Comparison of ENCODE assay signal across 1 cellular context in genomic region chr2:47272031-47272864, GRCh38.
TF ChIP-seq lines count a peak whose summit lies in the region.

No MANE protein-coding gene starts in this region.

TF ChIP-seq in GM12878, 131 proteins besides CTCF, POLR2A, EP300 and RAD21 (continued from another document and continues in another):
- TF ChIP-seq ZBTB11 (CRISPR knock-in tag; IDR thresholded peaks at IDR 0.05), result no peak
- no peak for TF ChIP-seq STAT1 (conservative IDR thresholded peaks at IDR 0.05)
- peak; percentile 79 for TF ChIP-seq IKZF1 (conservative IDR thresholded peaks at IDR 0.05)
- TF ChIP-seq SMAD5 (IDR thresholded peaks at IDR 0.05; ENCODE audit: low read depth), result no peak
- TF ChIP-seq TCF7 (IDR thresholded peaks at IDR 0.05; ENCODE audit: borderline replicate concordance), result no peak
- no peak for TF ChIP-seq CHD4 (IDR thresholded peaks at IDR 0.05)
- no peak for TF ChIP-seq NR2C2 (IDR thresholded peaks at IDR 0.05; ENCODE audit: borderline replicate concordance, control insufficient read depth, insufficient read length, low read depth)
- no peak for TF ChIP-seq NFXL1 (IDR thresholded peaks at IDR 0.05; ENCODE audit: borderline replicate concordance)
- TF ChIP-seq ZNF217 (IDR thresholded peaks at IDR 0.05), result peak; percentile 61
- no peak for TF ChIP-seq FOS (IDR thresholded peaks at IDR 0.05; ENCODE audit: borderline replicate concordance, extremely low read depth, insufficient read length)
- TF ChIP-seq POLR2AphosphoS5 (IDR thresholded peaks at IDR 0.05; ENCODE audit: low read length), result no peak
- TF ChIP-seq BCL3 (IDR thresholded peaks at IDR 0.05; ENCODE audit: borderline replicate concordance, insufficient read depth, low read depth, low read length, poor library complexity, severe bottlenecking), result no peak
- TF ChIP-seq TCF12 (IDR thresholded peaks at IDR 0.05; ENCODE audit: low read depth, low read length), result 0 out of 2 replicates have a peak, but pooled peaks have one; percentile 71
- TF ChIP-seq SIN3A (IDR thresholded peaks at IDR 0.05; ENCODE audit: low read depth, low read length), result no peak
- TF ChIP-seq CBFB (IDR thresholded peaks at IDR 0.05; ENCODE audit: low read depth), result no peak
- TF ChIP-seq PKNOX1 (IDR thresholded peaks at IDR 0.05), result no peak
- TF ChIP-seq BHLHE40 (IDR thresholded peaks at IDR 0.05; ENCODE audit: borderline replicate concordance in 1 of 2, low read depth in 2 of 2, low read length in 1 of 2), result peak in 1 of 2 experiments; percentile 60; a peak in 2 of 4 replicates
- TF ChIP-seq SMC3 (IDR thresholded peaks at IDR 0.05; ENCODE audit: borderline replicate concordance, low read length), result peak; percentile 71
- TF ChIP-seq SMARCA5 (IDR thresholded peaks at IDR 0.05), result peak; percentile 95
- no peak for TF ChIP-seq NFYA (IDR thresholded peaks at IDR 0.05; ENCODE audit: borderline replicate concordance, low read depth, low read length)
- no peak for TF ChIP-seq ATF3 (IDR thresholded peaks at IDR 0.05; ENCODE audit: borderline replicate concordance, extremely low read depth, low read depth, low read length)
- peak; percentile 67; the same call in 1 of the 2 replicates for TF ChIP-seq YY1 (IDR thresholded peaks at IDR 0.05; ENCODE audit: low read depth, low read length)
- TF ChIP-seq RELA (IDR thresholded peaks at IDR 0.05; ENCODE audit: borderline replicate concordance, partially characterized antibody), result peak; percentile 24
- TF ChIP-seq RAD51 (IDR thresholded peaks at IDR 0.05), result no peak
- no peak; the same call in 1 of the 2 replicates for TF ChIP-seq CREM (IDR thresholded peaks at IDR 0.05; ENCODE audit: low read depth)
- TF ChIP-seq ZNF622 (IDR thresholded peaks at IDR 0.05), result no peak
- TF ChIP-seq NBN (IDR thresholded peaks at IDR 0.05), result 0 out of 2 replicates have a peak, but pooled peaks have one; percentile 29
- no peak for TF ChIP-seq POU2F2 (IDR thresholded peaks at IDR 0.05; ENCODE audit: borderline replicate concordance, low read depth, low read length)
- TF ChIP-seq WRNIP1 (IDR thresholded peaks at IDR 0.05; ENCODE audit: borderline replicate concordance, low read depth, low read length), result no peak
- no peak for TF ChIP-seq KDM1A (IDR thresholded peaks at IDR 0.05; ENCODE audit: borderline replicate concordance)
- TF ChIP-seq POLR2AphosphoS2 (IDR thresholded peaks at IDR 0.05; ENCODE audit: low read depth, low read length), result no peak
- 0 out of 2 replicates have a peak, but pooled peaks have one; percentile 9 for TF ChIP-seq JUND (IDR thresholded peaks at IDR 0.05; ENCODE audit: low read depth, low read length)
- no peak for TF ChIP-seq ATF2 (IDR thresholded peaks at IDR 0.05; ENCODE audit: low read length)
- TF ChIP-seq MYB (IDR thresholded peaks at IDR 0.05; ENCODE audit: borderline replicate concordance, low read depth, low read length), result no peak
- 0 out of 2 replicates have a peak, but pooled peaks have one; percentile 36 for TF ChIP-seq CHD1 (IDR thresholded peaks at IDR 0.05; ENCODE audit: low read depth, low read length)
- TF ChIP-seq TARDBP (IDR thresholded peaks at IDR 0.05; ENCODE audit: borderline replicate concordance), result no peak
- peak in 1 of 2 experiments; percentile 61; a peak in 2 of 4 replicates for TF ChIP-seq IKZF2 (IDR thresholded peaks at IDR 0.05)
- TF ChIP-seq BRCA1 (IDR thresholded peaks at IDR 0.05; ENCODE audit: low read depth, low read length), result no peak
- peak; percentile 50 for TF ChIP-seq KLF5 (IDR thresholded peaks at IDR 0.05; ENCODE audit: partially characterized antibody)
- peak; percentile 48 for TF ChIP-seq MEF2B (IDR thresholded peaks at IDR 0.05; ENCODE audit: partially characterized antibody, poor library complexity, severe bottlenecking)
- no peak for TF ChIP-seq NRF1 (conservative IDR thresholded peaks at IDR 0.05; ENCODE audit: low read depth, low read length)
- no peak for TF ChIP-seq SREBF1 (IDR thresholded peaks at IDR 0.05; ENCODE audit: low read length)
- TF ChIP-seq USF2 (IDR thresholded peaks at IDR 0.05; ENCODE audit: borderline replicate concordance, low read depth, low read length), result no peak
- TF ChIP-seq RFX5 (IDR thresholded peaks at IDR 0.05; ENCODE audit: low read depth, low read length), result no peak
- TF ChIP-seq REST (IDR thresholded peaks at IDR 0.05; ENCODE audit: low read depth, low read length), result no peak
- TF ChIP-seq NKRF (conservative IDR thresholded peaks at IDR 0.05), result peak; percentile 35; the same call in 1 of the 2 replicates
- TF ChIP-seq PAX5 (IDR thresholded peaks at IDR 0.05; ENCODE audit: borderline replicate concordance, low read depth, low read length), result peak; percentile 54; the same call in 1 of the 2 replicates
- no peak for TF ChIP-seq PAX8 (IDR thresholded peaks at IDR 0.05)
- no peak for TF ChIP-seq ETV6 (conservative IDR thresholded peaks at IDR 0.05 in 1 of 2, IDR thresholded peaks at IDR 0.05 in 1 of 2; ENCODE audit: borderline replicate concordance in 1 of 2, low read depth in 1 of 2)
- no peak for TF ChIP-seq HDAC6 (IDR thresholded peaks at IDR 0.05; ENCODE audit: unreplicated experiment)
- no peak for TF ChIP-seq SRF (IDR thresholded peaks at IDR 0.05; ENCODE audit: low read depth in 2 of 2, low read length in 2 of 2)
- TF ChIP-seq MTA3 (IDR thresholded peaks at IDR 0.05; ENCODE audit: borderline replicate concordance, low read length), result no peak
- peak; percentile 32; the same call in 1 of the 2 replicates for TF ChIP-seq RB1 (IDR thresholded peaks at IDR 0.05; ENCODE audit: borderline replicate concordance)
- TF ChIP-seq CEBPB (IDR thresholded peaks at IDR 0.05; ENCODE audit: borderline replicate concordance in 1 of 2, low read depth in 2 of 2, low read length in 2 of 2), result no peak
- no peak for TF ChIP-seq GABPA (IDR thresholded peaks at IDR 0.05; ENCODE audit: low read depth)
- TF ChIP-seq SPI1 (IDR thresholded peaks at IDR 0.05; ENCODE audit: borderline replicate concordance, insufficient read depth, low read depth, low read length), result no peak
- no peak for TF ChIP-seq CBX5 (IDR thresholded peaks at IDR 0.05; ENCODE audit: low read depth)
- TF ChIP-seq GATAD2B (conservative IDR thresholded peaks at IDR 0.05; ENCODE audit: low read depth), result peak; percentile 93
